1 cellular context compared by ENCODE assay signal in the genomic region with DNA sequence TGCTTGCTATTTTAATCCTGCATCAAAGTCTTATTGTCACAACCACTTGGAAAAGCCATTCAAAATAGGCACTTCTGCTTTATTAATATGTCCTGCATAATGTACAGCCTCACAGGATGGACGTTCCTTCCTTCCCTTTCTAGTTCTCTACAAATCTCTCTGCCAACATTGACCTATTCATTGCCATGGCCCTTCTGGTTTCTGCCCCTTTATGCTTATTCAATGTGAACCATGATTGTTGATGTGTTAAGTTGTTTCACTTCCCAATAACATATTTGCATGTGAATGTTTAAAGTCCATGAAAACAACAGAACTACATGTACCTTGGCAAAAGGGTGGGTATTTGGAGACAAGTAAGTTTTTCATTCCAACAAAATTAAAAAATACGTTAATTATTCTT.
TF ChIP-seq lines count a peak whose summit lies in the region.

No MANE protein-coding gene starts in this region.

TF ChIP-seq in A549, 52 proteins besides CTCF, POLR2A, EP300 and RAD21:
- TF ChIP-seq EHF (CRISPR knock-in tag; IDR thresholded peaks at IDR 0.05) (no peak), RFX5 (IDR thresholded peaks at IDR 0.05) (no peak), FOSL2 (IDR thresholded peaks at IDR 0.05) (no peak), FOSL2 (CRISPR knock-in tag; IDR thresholded peaks at IDR 0.05) (no peak), SMC3 (IDR thresholded peaks at IDR 0.05) (no peak), HOXA7 (CRISPR knock-in tag; IDR thresholded peaks at IDR 0.05) (no peak), RCOR1 (IDR thresholded peaks at IDR 0.05; ENCODE audit: low read depth, low read length) (no peak), HDAC2 (IDR thresholded peaks at IDR 0.05) (no peak), ESRRA (IDR thresholded peaks at IDR 0.05; ENCODE audit: borderline replicate concordance, low read length) (no peak), TFCP2L1 (CRISPR knock-in tag; IDR thresholded peaks at IDR 0.05) (no peak), FOSB (CRISPR knock-in tag; IDR thresholded peaks at IDR 0.05) (no peak), MAFK (IDR thresholded peaks at IDR 0.05; ENCODE audit: partially characterized antibody) (no peak)
- TF ChIP-seq, protein P1, sequence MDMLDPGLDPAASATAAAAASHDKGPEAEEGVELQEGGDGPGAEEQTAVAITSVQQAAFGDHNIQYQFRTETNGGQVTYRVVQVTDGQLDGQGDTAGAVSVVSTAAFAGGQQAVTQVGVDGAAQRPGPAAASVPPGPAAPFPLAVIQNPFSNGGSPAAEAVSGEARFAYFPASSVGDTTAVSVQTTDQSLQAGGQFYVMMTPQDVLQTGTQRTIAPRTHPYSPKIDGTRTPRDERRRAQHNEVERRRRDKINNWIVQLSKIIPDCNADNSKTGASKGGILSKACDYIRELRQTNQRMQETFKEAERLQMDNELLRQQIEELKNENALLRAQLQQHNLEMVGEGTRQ (IDR thresholded peaks at IDR 0.05): no peak
- TF ChIP-seq, protein P2, sequence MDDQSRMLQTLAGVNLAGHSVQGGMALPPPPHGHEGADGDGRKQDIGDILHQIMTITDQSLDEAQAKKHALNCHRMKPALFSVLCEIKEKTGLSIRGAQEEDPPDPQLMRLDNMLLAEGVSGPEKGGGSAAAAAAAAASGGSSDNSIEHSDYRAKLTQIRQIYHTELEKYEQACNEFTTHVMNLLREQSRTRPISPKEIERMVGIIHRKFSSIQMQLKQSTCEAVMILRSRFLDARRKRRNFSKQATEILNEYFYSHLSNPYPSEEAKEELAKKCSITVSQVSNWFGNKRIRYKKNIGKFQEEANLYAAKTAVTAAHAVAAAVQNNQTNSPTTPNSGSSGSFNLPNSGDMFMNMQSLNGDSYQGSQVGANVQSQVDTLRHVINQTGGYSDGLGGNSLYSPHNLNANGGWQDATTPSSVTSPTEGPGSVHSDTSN (IDR thresholded peaks at IDR 0.05): no peak
